ENCODE assay signal across 20 cellular contexts in genomic region chr13:78401833-78402232, GRCh38.
DNase-seq lines count a peak whose midpoint lies in the region; ATAC-seq and TF ChIP-seq lines count a peak whose summit lies in the region.
"Had no signal": no experiment of that assay in that cellular context is flagged by ENCODE, and none has a peak within 500 bp of the region (broad histone marks: within the 10 kb centered on the region; RNA-seq: fewer than 3 reads in every experiment).

No MANE protein-coding gene starts in this region.

- no peaks in the 10 kb centered on the region for H3K9me2 ChIP-seq in SK-N-SH

- no peak overlapping the region for H3K4me3 ChIP-seq in SK-N-SH (ENCODE audit: low read depth in 2 of 2, low read length in 1 of 2)
- H3K4me3 ChIP-seq: PC-9, SK-N-MC had no signal

- H3K9me3 Mint-ChIP-seq in glutamatergic neuron (ENCODE audit: unreplicated experiment), result peaks cover 9% of the 10 kb centered on the region
- H3K9me3 Mint-ChIP-seq in activated T-helper 17 cell treated with anti-CD3 and anti-CD28 coated beads, Interleukin-2, amount 50 U/mL, for 72 hours, result peaks cover 8% of the 10 kb centered on the region
- H3K9me3 Mint-ChIP-seq: HFFc6 had no signal

- no peak overlapping the region for H2AFZ ChIP-seq in SK-N-SH (ENCODE audit: low read depth)
- H2AFZ ChIP-seq: PC-9 had no signal

- DNase-seq in SK-N-SH, result peak; percentile 11
- peak; percentile 43 for DNase-seq in NCI-H748 (lab: John Stamatoyannopoulos, UW; ENCODE audit: unreplicated experiment)
- DNase-seq in glutamatergic neuron, result no peak
- DNase-seq in OCI-M1 (lab: John Stamatoyannopoulos, UW), result no peak
- DNase-seq in left colon, result no peak
- DNase-seq: CD4-positive, CD25-positive, alpha-beta regulatory T cell; DMS79 treated with DMSO at 0.1 percent for 48 hours; H7; HFFc6; Kasumi-1; NCI-H2029; NCI-H2171 treated with DMSO at 0.1 percent for 48 hours; NCI-H446; NCI-H774; PC-9; RPMI8226; SHP77 had no signal

- no peak overlapping the region for H3K9ac ChIP-seq in SK-N-SH

- no peak for TF ChIP-seq RAD21 in SK-N-SH (IDR thresholded peaks at IDR 0.05; ENCODE audit: low read length)

- H3K79me2 ChIP-seq in SK-N-SH (ENCODE audit: insufficient read depth), result no peaks in the 10 kb centered on the region

- TF ChIP-seq CTCF in SK-N-SH (IDR thresholded peaks at IDR 0.05) (no peak), glutamatergic neuron (IDR thresholded peaks at IDR 0.05; ENCODE audit: partially characterized antibody, unreplicated experiment) (no peak)

- no peaks in the 10 kb centered on the region; a peak in 2 of 4 replicates for H3K4me1 ChIP-seq in SK-N-SH (ENCODE audit: control insufficient read depth in 1 of 2, insufficient read depth in 2 of 2, low read depth in 1 of 2, low read length in 1 of 2)

- no peak overlapping the region for H3K27ac ChIP-seq in SK-N-SH (ENCODE audit: low read depth in 2 of 2, low read length in 1 of 2)
- H3K27ac ChIP-seq: PC-9, SK-N-MC had no signal

- POLR2A ChIA-PET in SK-N-SH (lab: Yijun Ruan, JAX), result no interaction called here

- CTCF ChIA-PET in SK-N-SH (lab: Yijun Ruan, JAX), result no interaction called here

- no peak overlapping the region for H3K4me2 ChIP-seq in SK-N-SH
- H3K4me2 ChIP-seq: PC-9 had no signal

- H4K20me1 ChIP-seq in SK-N-SH (ENCODE audit: insufficient read depth), result no peaks in the 10 kb centered on the region

- ATAC-seq in SK-N-SH treated with all-trans-retinoic acid at 6 μM for 48 hours (no peak), left colon (no peak)
- no peak for ATAC-seq in activated T-helper 17 cell treated with anti-CD3 and anti-CD28 coated beads, Interleukin-2, amount 50 U/mL, for 72 hours (replicated peaks)

- H3K36me3 ChIP-seq in SK-N-SH (replicated peaks in 1 of 2; ENCODE audit: control insufficient read depth in 1 of 2, insufficient read depth in 2 of 2, low read length in 1 of 2), result no peaks in the 10 kb centered on the region

- no peaks in the 10 kb centered on the region for H3K9me3 ChIP-seq in SK-N-SH

- H3K4me3 Mint-ChIP-seq in glutamatergic neuron (ENCODE audit: unreplicated experiment), result no peak overlapping the region
- H3K4me3 Mint-ChIP-seq in activated T-helper 17 cell treated with anti-CD3 and anti-CD28 coated beads, Interleukin-2, amount 50 U/mL, for 72 hours, result no peak overlapping the region
- H3K4me3 Mint-ChIP-seq: CD4-positive, CD25-positive, alpha-beta regulatory T cell; HFFc6 had no signal

- H3K27me3 ChIP-seq in SK-N-SH (ENCODE audit: insufficient read depth), result no peaks in the 10 kb centered on the region

- WGBS in SK-N-SH (ENCODE audit: low lambda C conversion rate), result 23% methylated on average over 2 of the region's 2 CpGs

- no peaks in the 10 kb centered on the region for H3K36me3 Mint-ChIP-seq in glutamatergic neuron (ENCODE audit: unreplicated experiment)
- no peaks in the 10 kb centered on the region for H3K36me3 Mint-ChIP-seq in activated T-helper 17 cell treated with anti-CD3 and anti-CD28 coated beads, Interleukin-2, amount 50 U/mL, for 72 hours (ENCODE audit: low read depth)
- H3K36me3 Mint-ChIP-seq: CD4-positive, CD25-positive, alpha-beta regulatory T cell had no signal

- peaks cover 24% of the 10 kb centered on the region for H3K4me1 Mint-ChIP-seq in glutamatergic neuron (ENCODE audit: low read depth, unreplicated experiment)
- no peaks in the 10 kb centered on the region for H3K4me1 Mint-ChIP-seq in activated T-helper 17 cell treated with anti-CD3 and anti-CD28 coated beads, Interleukin-2, amount 50 U/mL, for 72 hours
- H3K4me1 Mint-ChIP-seq: CD4-positive, CD25-positive, alpha-beta regulatory T cell had no signal

- intact Hi-C loops in left colon (cut with DNase I, micrococcal nuclease), result no loop called here

- TF ChIP-seq EP300 in SK-N-SH (IDR thresholded peaks at IDR 0.05; ENCODE audit: borderline replicate concordance in 1 of 2, low read depth in 1 of 2, low read length in 1 of 2), result no peak

- H3F3A ChIP-seq in SK-N-SH (replicated peaks; ENCODE audit: insufficient read depth), result no peaks in the 10 kb centered on the region

- peak overlapping the region; percentile 83 for H3K27ac Mint-ChIP-seq in glutamatergic neuron (ENCODE audit: unreplicated experiment)
- no peak overlapping the region for H3K27ac Mint-ChIP-seq in activated T-helper 17 cell treated with anti-CD3 and anti-CD28 coated beads, Interleukin-2, amount 50 U/mL, for 72 hours
- H3K27ac Mint-ChIP-seq: CD4-positive, CD25-positive, alpha-beta regulatory T cell; HFFc6 had no signal

- H3K27me3 Mint-ChIP-seq in glutamatergic neuron (ENCODE audit: unreplicated experiment), result no peaks in the 10 kb centered on the region
- peaks cover 7% of the 10 kb centered on the region for H3K27me3 Mint-ChIP-seq in activated T-helper 17 cell treated with anti-CD3 and anti-CD28 coated beads, Interleukin-2, amount 50 U/mL, for 72 hours
- H3K27me3 Mint-ChIP-seq: CD4-positive, CD25-positive, alpha-beta regulatory T cell had no signal

TF ChIP-seq in SK-N-SH, 30 proteins besides CTCF, POLR2A, EP300 and RAD21:
- no peak for TF ChIP-seq REST (IDR thresholded peaks at IDR 0.05; ENCODE audit: low read depth, low read length)
TF ChIP-seq in SK-N-SH: peak in this region for 0.

TF ChIP-seq in SK-N-SH treated with all-trans-retinoic acid at 6 μM for 48 hours, 23 proteins besides CTCF, POLR2A, EP300 and RAD21:
- TF ChIP-seq ZNF70 (CRISPR knock-in tag; IDR thresholded peaks at IDR 0.05), result no peak
- TF ChIP-seq TSHZ2 (CRISPR knock-in tag; IDR thresholded peaks at IDR 0.05), result no peak
- TF ChIP-seq ESRRG (CRISPR knock-in tag; IDR thresholded peaks at IDR 0.05), result no peak
- no peak for TF ChIP-seq CREB5 (CRISPR knock-in tag; IDR thresholded peaks at IDR 0.05; ENCODE audit: low read depth)
- no peak for TF ChIP-seq ZNF565 (CRISPR knock-in tag; conservative IDR thresholded peaks at IDR 0.05; ENCODE audit: low read depth)
- no peak for TF ChIP-seq ISL1 (CRISPR knock-in tag; IDR thresholded peaks at IDR 0.05)

Comparison
In these comparisons a context has a peak if more than half of its experiments do, and no peak if none do; other contexts are left out.
1. DNase-seq: peak in SK-N-SH (single experiment) and NCI-H748 (single experiment); none in glutamatergic neuron (single experiment), OCI-M1 (single experiment) and left colon (0 of 2).